In genomic region chr11:103109818-103110388, GRCh38 we compare ENCODE assay signal across 8 cellular contexts. TPM values are rescaled to one million over a fixed set of nuclear protein-coding genes. Genes with fewer than 3 reads are reported as not detected.
A peak's percentile ranks its signal among the peaks of the same experiment; 100 is the strongest.
DNase-seq lines count a peak whose midpoint lies in the region; ATAC-seq and TF ChIP-seq lines count a peak whose summit lies in the region.

No MANE protein-coding gene starts in this region.

- POLR2A ChIA-PET in T-cell (lab: Charles Lee) = interaction anchor here (0.9 to 1.4 kb wide), 3 partner anchors 18 to 70 kb away, joined by 3 to 20 read pairs (median 4); partner anchors contain the start of gene DCUN1D5 (in 2 of the 2)

- peak overlapping the region; percentile 88 for H2AFZ ChIP-seq in fibroblast of lung (ENCODE audit: low read length)

- H3K4me1 Mint-ChIP-seq in T-cell = peaks cover 14 to 19% (median 14%) of the 10 kb centered on the region in 3 donors

- peak overlapping the region; percentile 83 for H3K4me2 ChIP-seq in fibroblast of lung (ENCODE audit: extremely low read depth, insufficient read depth, low read length)

- peak in 3 of 34 experiments; percentile 0 to 9 (median 2) for DNase-seq in T-cell
- peak; percentile 1 to 26 for DNase-seq in fibroblast of lung (ENCODE audit: low read depth in 2 of 2)
- DNase-seq in occipital lobe (lab: John Stamatoyannopoulos, UW) = peak; percentile 32
- DNase-seq in A172 (ENCODE audit: low spot score) = no peak
- DNase-seq in germinal center (ENCODE audit: low spot score) = no peak
- no peak for DNase-seq in ureter (ENCODE audit: low spot score)

- peak overlapping the region; percentile 74 for H3K9ac ChIP-seq in fibroblast of lung (ENCODE audit: insufficient read depth, low read length)

- H3K9me3 ChIP-seq in fibroblast of lung (ENCODE audit: control insufficient read depth, insufficient read depth, low read depth, low read length) = no peaks in the 10 kb centered on the region

- CTCF ChIA-PET in T-cell (lab: Charles Lee) = interaction anchor here (0.5 to 1.7 kb wide), 15 partner anchors 10 to 1195 kb away, joined by 3 to 17 read pairs (median 4); partner anchors contain the start of genes CEP126 (in 2 of the 2) and DCUN1D5 (in 2 of the 2)

- TF ChIP-seq CTCF in fibroblast of lung (conservative IDR thresholded peaks at IDR 0.05 in 1 of 2, IDR thresholded peaks at IDR 0.05 in 1 of 2; ENCODE audit: low read depth in 1 of 2, low read length in 2 of 2) = no peak

- H3K36me3 Mint-ChIP-seq in T-cell = peaks cover 8% of the 10 kb centered on the region

- ATAC-seq in HG02642 (IDR thresholded peaks at IDR 0.05; ENCODE audit: poor library complexity, unreplicated experiment) = peak; percentile 22
- ATAC-seq in T-cell (replicated peaks in 1 of 4) = peak; percentile 25 to 32 (median 28)

- peak overlapping the region; percentile 94 for H3K27ac ChIP-seq in fibroblast of lung (ENCODE audit: insufficient read depth, low read length)

- peaks cover 14% of the 10 kb centered on the region for H3K79me2 ChIP-seq in fibroblast of lung (ENCODE audit: control insufficient read depth, insufficient read depth, low read length)

- H3K27ac Mint-ChIP-seq in T-cell = peak overlapping the region; percentile 90

- H3K4me1 ChIP-seq in fibroblast of lung (ENCODE audit: control insufficient read depth, extremely low read depth, insufficient read depth, low read length) = no peaks in the 10 kb centered on the region

- peak overlapping the region; percentile 89 to 93 (median 91) for H3K4me3 Mint-ChIP-seq in T-cell

- H3K27me3 Mint-ChIP-seq in T-cell = peaks cover 0 to under 1% of the 10 kb centered on the region in 2 donors

- H3K4me3 ChIP-seq in GM08714 (ENCODE audit: low read length) (peak overlapping the region; percentile 62), fibroblast of lung (replicated peaks in 1 of 4; ENCODE audit: control extremely low read depth in 1 of 4, insufficient read depth in 1 of 4, low read depth in 3 of 4, low read length in 4 of 4) (peak overlapping the region; percentile 88 to 99 (median 96))

- H3K9me3 Mint-ChIP-seq in T-cell = no peaks in the 10 kb centered on the region

- H3K27me3 ChIP-seq in fibroblast of lung (ENCODE audit: control insufficient read depth, insufficient read depth, low read length) = no peaks in the 10 kb centered on the region

- no peaks in the 10 kb centered on the region for H4K20me1 ChIP-seq in fibroblast of lung (ENCODE audit: control insufficient read depth, extremely low read depth, insufficient read depth, low read length)

- H3K36me3 ChIP-seq in fibroblast of lung (ENCODE audit: control insufficient read depth, insufficient read depth, low read length) = no peaks in the 10 kb centered on the region

RNA-seq across cellular contexts. Expression of gene DYNC2H1, which starts 0.7 kb away (rescaled TPM):
- total RNA-seq in T-cell (1 to 10 TPM; 2.6 to 4.4 (median 3.2) TPM), fibroblast of lung (50.8 and 65.9 TPM in 2 replicates), occipital lobe (94.1 TPM), ureter (26.2 TPM)
- polyA plus RNA-seq in fibroblast of lung = 20.1 and 20.4 TPM in 2 replicates
- polyA plus RNA-seq in fibroblast of lung (2012) = 17.2 and 19.2 TPM in 2 replicates
- polyA minus RNA-seq in fibroblast of lung (ENCODE audit: low replicate concordance) = 4.2 and 5.9 TPM in 2 replicates
- total RNA-seq in A172 (2014; rRNA removed; shearing (Covaris generic)) = 7.7 and 8.0 TPM in 2 replicates

RNA-seq across cellular contexts. Expression of gene DCUN1D5, which starts 17.9 kb away (rescaled TPM):
- total RNA-seq in T-cell (10 to 100 TPM; 13.1 to 19.2 (median 15.6) TPM), fibroblast of lung (36.5 and 45.7 TPM in 2 replicates), occipital lobe (51.8 TPM), ureter (21.0 TPM)
- 45.7 and 48.6 TPM in 2 replicates for polyA plus RNA-seq in fibroblast of lung
- polyA plus RNA-seq in fibroblast of lung (2012) = 42.8 and 52.6 TPM in 2 replicates
- polyA minus RNA-seq in fibroblast of lung (ENCODE audit: low replicate concordance) = 1.4 and 3.3 TPM in 2 replicates
- 75.1 and 97.4 TPM in 2 replicates for total RNA-seq in A172 (2014; rRNA removed; shearing (Covaris generic))

Comparison
In these comparisons a context has a peak if more than half of its experiments do, and no peak if none do; other contexts are left out.
1. DNase-seq: peak in fibroblast of lung (2 of 2) and occipital lobe (single experiment); none in A172 (single experiment), germinal center (single experiment) and ureter (single experiment).